ENCODE assay signal across 12 cellular contexts in the genomic region with DNA sequence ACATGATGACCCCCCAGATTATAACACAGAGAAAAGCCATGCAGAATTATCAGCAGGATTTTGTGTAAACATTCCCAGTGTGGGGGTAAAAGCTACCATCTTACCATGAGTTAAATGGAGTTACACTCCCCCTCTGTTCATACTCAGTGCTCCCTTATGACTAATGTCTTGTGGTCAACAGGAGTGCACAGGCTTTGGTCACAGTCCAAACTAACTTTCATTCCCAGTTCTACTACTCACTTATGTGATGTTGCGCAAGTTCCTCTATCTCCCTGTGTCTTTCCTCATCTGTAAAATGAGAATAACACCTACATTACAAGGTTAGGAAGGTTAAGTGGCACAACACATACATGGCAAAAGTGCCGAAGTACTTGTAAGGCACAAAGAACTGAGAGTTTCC.
DNase-seq lines count a peak whose midpoint lies in the region; ATAC-seq and TF ChIP-seq lines count a peak whose summit lies in the region.
"Had no signal": no experiment of that assay in that cellular context is flagged by ENCODE, and none has a peak within 500 bp of the region (broad histone marks: within the 10 kb centered on the region; RNA-seq: fewer than 3 reads in every experiment).

No MANE protein-coding gene starts in this region.

- no peaks in the 10 kb centered on the region for H3K36me3 Mint-ChIP-seq in CD4-positive, alpha-beta memory T cell
- H3K36me3 Mint-ChIP-seq: neural progenitor cell had no signal

- peak; percentile 13 for DNase-seq in EH (ENCODE audit: low read depth)
- peak; percentile 13 for DNase-seq in HT-29 (ENCODE audit: low spot score)
- DNase-seq in SIG-M5 (lab: John Stamatoyannopoulos, UW) = peak; percentile 81
- DNase-seq in fibroblast of villous mesenchyme (ENCODE audit: low read depth) = peak; percentile 76
- DNase-seq in NCI-H510A treated with DMSO at 0.1 percent for 48 hours (lab: John Stamatoyannopoulos, UW) = no peak
- DNase-seq in Right ventricle myocardium superior = no peak
- DNase-seq in CD4-positive, alpha-beta memory T cell = no peak
- DNase-seq in GM10248 (ENCODE audit: extremely low spot score) = no peak
- DNase-seq: BE2C; endodermal cell; stimulated activated naive CD4-positive, alpha-beta T cell treated with Interleukin-2 at 50 U/mL for 16 hours had no signal

- H3K4me3 Mint-ChIP-seq in CD4-positive, alpha-beta memory T cell = no peak overlapping the region
- H3K4me3 Mint-ChIP-seq: endodermal cell, neural progenitor cell had no signal

- H3K4me1 ChIP-seq in CD4-positive, alpha-beta memory T cell (ENCODE audit: insufficient read depth, low read length) = no peaks in the 10 kb centered on the region
- H3K4me1 ChIP-seq: BE2C, neural progenitor cell had no signal

- peaks cover 0 to 4% (median 0%) of the 10 kb centered on the region in 8 donors for H3K9me3 Mint-ChIP-seq in CD4-positive, alpha-beta memory T cell

- H3K27ac Mint-ChIP-seq in CD4-positive, alpha-beta memory T cell = no peak overlapping the region
- H3K27ac Mint-ChIP-seq: endodermal cell, neural progenitor cell had no signal

- H3K27me3 ChIP-seq in CD4-positive, alpha-beta memory T cell (ENCODE audit: insufficient read depth, low read length) = no peaks in the 10 kb centered on the region
- H3K27me3 ChIP-seq: BE2C, neural progenitor cell had no signal

- no peak for ATAC-seq in Right ventricle myocardium superior (ENCODE audit: poor library complexity)

- no peaks in the 10 kb centered on the region for H3K9me3 ChIP-seq in CD4-positive, alpha-beta memory T cell (ENCODE audit: control insufficient read depth in 1 of 2, low read length in 2 of 2)
- H3K9me3 ChIP-seq: BE2C had no signal

- TF ChIP-seq CTCF in fibroblast of villous mesenchyme (IDR thresholded peaks at IDR 0.05; ENCODE audit: insufficient read depth, low read depth, low read length) = no peak
- TF ChIP-seq CTCF in GM10248 (IDR thresholded peaks at IDR 0.05; ENCODE audit: control extremely low read depth, extremely low read depth, low read depth, missing control alignments) = no peak

- H3K4me3 ChIP-seq in fibroblast of villous mesenchyme (ENCODE audit: low read depth, low read length) = no peak overlapping the region
- no peak overlapping the region for H3K4me3 ChIP-seq in CD4-positive, alpha-beta memory T cell (ENCODE audit: low read length in 2 of 2)
- H3K4me3 ChIP-seq: neural progenitor cell had no signal

- no peaks in the 10 kb centered on the region for H3K4me1 Mint-ChIP-seq in CD4-positive, alpha-beta memory T cell
- H3K4me1 Mint-ChIP-seq: neural progenitor cell had no signal

- POLR2A ChIA-PET in CD4-positive, alpha-beta memory T cell (lab: Charles Lee; ENCODE audit: partially characterized antibody) = no interaction called here
- POLR2A ChIA-PET in GM10248 (lab: Yijun Ruan, JAX) = no interaction called here

- no peaks in the 10 kb centered on the region for H3K36me3 ChIP-seq in CD4-positive, alpha-beta memory T cell (ENCODE audit: insufficient read depth, low read length)
- H3K36me3 ChIP-seq: BE2C, neural progenitor cell had no signal

- H3K27me3 Mint-ChIP-seq in CD4-positive, alpha-beta memory T cell = peaks cover 6 to 7% of the 10 kb centered on the region in 2 donors

- CTCF ChIA-PET in CD4-positive, alpha-beta memory T cell (lab: Charles Lee; ENCODE audit: partially characterized antibody) = no interaction called here
- CTCF ChIA-PET in GM10248 (lab: Yijun Ruan, JAX) = no interaction called here

- intact Hi-C loops in Right ventricle myocardium superior (cut with DNase I) = no loop called here
- intact Hi-C loops in CD4-positive, alpha-beta memory T cell (cut with micrococcal nuclease) = no loop called here

- H3K27ac ChIP-seq in CD4-positive, alpha-beta memory T cell (ENCODE audit: low read depth, low read length) = no peak overlapping the region
- H3K27ac ChIP-seq: neural progenitor cell had no signal

Comparison
In these comparisons a context has a peak if more than half of its experiments do, and no peak if none do; other contexts are left out.
1. DNase-seq: peak in EH (single experiment), HT-29 (single experiment), SIG-M5 (single experiment) and fibroblast of villous mesenchyme (single experiment); none in NCI-H510A treated with DMSO at 0.1 percent for 48 hours (single experiment), Right ventricle myocardium superior (single experiment), CD4-positive, alpha-beta memory T cell (0 of 5) and GM10248 (single experiment).